ENCODE assay signal across 21 cellular contexts in genomic region chr3:106640353-106640752, GRCh38.
"Had no signal": no experiment of that assay in that cellular context is flagged by ENCODE, and none has a peak within 500 bp of the region (broad histone marks: within the 10 kb centered on the region; RNA-seq: fewer than 3 reads in every experiment).

No MANE protein-coding gene starts in this region.

- H2AFZ ChIP-seq: hepatocyte had no signal

- H3K27me3 ChIP-seq: colonic mucosa, esophagus squamous epithelium, gastroesophageal sphincter, hepatocyte, right atrium auricular region, sigmoid colon, stomach, transverse colon had no signal

- DNase-seq: colonic mucosa; dermis blood vessel endothelial cell; esophagus squamous epithelium; foreskin fibroblast; left colon; left ventricle myocardium superior; mucosa of descending colon; natural killer cell; sigmoid colon; stimulated activated CD4-positive, alpha-beta T cell treated with anti-CD3 and anti-CD28 coated beads, Interleukin-2, amount 100 ng/mL, for 24 hours; stimulated activated CD4-positive, alpha-beta T cell treated with anti-CD3 and anti-CD28 coated beads, Interleukin-4, amount 100 ng/mL, for 4 hours; stimulated activated naive CD4-positive, alpha-beta T cell; stomach; substantia nigra; transverse colon had no signal

- H3K4me1 Mint-ChIP-seq: natural killer cell, neural crest cell had no signal

- H3K4me1 ChIP-seq: colonic mucosa, esophagus squamous epithelium, gastroesophageal sphincter, right atrium auricular region, sigmoid colon, stomach, transverse colon had no signal

- H3K9me3 ChIP-seq: colonic mucosa, mucosa of descending colon, right atrium auricular region, sigmoid colon, thoracic aorta, transverse colon had no signal

- H3K79me2 ChIP-seq: hepatocyte had no signal

- H3K4me3 Mint-ChIP-seq: natural killer cell, neural crest cell had no signal

- H3K27ac Mint-ChIP-seq: natural killer cell had no signal

- H3K27ac ChIP-seq: colonic mucosa, esophagus squamous epithelium, gastroesophageal sphincter, hepatocyte, right atrium auricular region, sigmoid colon, skin epidermis, stomach, thoracic aorta, transverse colon had no signal

- H3K36me3 Mint-ChIP-seq: natural killer cell had no signal

- H3K4me2 ChIP-seq: hepatocyte had no signal
